21 cellular contexts compared by ENCODE assay signal in the genomic region with DNA sequence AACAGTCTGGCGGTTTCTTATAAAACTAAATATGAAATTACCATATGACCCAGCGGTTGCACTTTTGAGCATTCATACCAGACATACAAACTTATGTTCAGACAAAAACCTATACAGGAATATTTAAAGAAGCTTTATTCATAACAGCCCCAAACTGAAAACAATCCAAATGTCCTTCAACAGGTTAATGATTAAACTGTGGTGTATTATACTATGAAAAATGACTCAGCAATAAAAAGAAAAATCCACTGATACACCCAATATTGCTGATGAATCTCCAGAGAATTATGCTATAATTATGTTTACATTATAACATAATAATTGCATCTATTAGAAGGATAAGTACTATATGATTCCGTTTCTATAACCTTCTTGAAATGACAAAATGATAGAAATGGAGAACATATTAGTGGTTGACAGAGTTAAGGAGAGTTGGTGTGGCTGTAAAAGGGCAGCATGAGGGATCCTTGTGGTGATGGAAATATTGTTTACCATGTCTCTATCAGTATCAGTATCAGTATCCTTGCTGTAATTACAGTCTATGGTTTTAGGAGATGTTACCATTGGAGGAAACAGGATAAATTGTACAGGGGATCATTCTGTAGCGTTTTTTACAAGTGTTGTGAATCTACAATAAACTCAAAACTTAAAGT.
"Had no signal": no experiment of that assay in that cellular context is flagged by ENCODE, and none has a peak within 500 bp of the region (broad histone marks: within the 10 kb centered on the region; RNA-seq: fewer than 3 reads in every experiment).

No MANE protein-coding gene starts in this region.

- H3K27ac ChIP-seq: colonic mucosa, left lung, skin epidermis, suprapubic skin, transverse colon, vagina had no signal

- H3K4me1 ChIP-seq: colonic mucosa, left lung, suprapubic skin, transverse colon, vagina had no signal

- ATAC-seq: activated CD8-positive, alpha-beta T cell treated with anti-CD3 and anti-CD28 coated beads for 36 hours; activated naive CD8-positive, alpha-beta T cell treated with anti-CD3 and anti-CD28 coated beads, Interleukin-2, amount 50 U/mL, for 24 hours; left lung; stimulated activated naive CD8-positive, alpha-beta T cell treated with anti-CD3 and anti-CD28 coated beads, Interleukin-15, amount 100 ng/mL, for 72 hours had no signal

- DNase-seq: activated CD4-positive, alpha-beta T cell treated with anti-CD3 and anti-CD28 coated beads, Interleukin-2, amount 10 ng/mL, durations not matched to agents 24 days and 14 days; activated CD8-positive, alpha-beta T cell treated with anti-CD3 and anti-CD28 coated beads for 36 hours; activated naive CD4-positive, alpha-beta T cell treated with anti-CD3 and anti-CD28 coated beads for 36 hours; activated naive CD8-positive, alpha-beta T cell treated with anti-CD3 and anti-CD28 coated beads, Interleukin-2, amount 50 U/mL, for 24 hours; activated T-cell treated with anti-CD3 and anti-CD28 coated beads, Interleukin-2, amount 50 U/mL, for 24 hours; anterior cingulate cortex; colonic mucosa; endodermal cell; head of caudate nucleus; left lung; mammary epithelial cell; midbrain; posterior cingulate gyrus; stimulated activated CD4-positive, alpha-beta T cell treated with anti-CD3 and anti-CD28 coated beads, Interleukin-15, amount 100 ng/mL, for 24 hours; stimulated activated CD4-positive, alpha-beta T cell treated with anti-CD3 and anti-CD28 coated beads, Interleukin-4, amount 100 ng/mL, for 1 hour; stimulated activated naive CD8-positive, alpha-beta T cell treated with anti-CD3 and anti-CD28 coated beads, Interleukin-15, amount 100 ng/mL, for 72 hours; T-helper 9 cell; transverse colon had no signal

- H3K9me3 ChIP-seq: colonic mucosa, left lung, suprapubic skin, transverse colon, vagina had no signal

- H3K27me3 ChIP-seq: colonic mucosa, left lung, suprapubic skin, transverse colon, vagina had no signal

- H3K36me3 ChIP-seq: colonic mucosa, left lung, suprapubic skin, transverse colon, vagina had no signal

- H3K4me3 ChIP-seq: colonic mucosa, left lung, skin epidermis, suprapubic skin, transverse colon, vagina had no signal
